ENCODE assay signal across 27 cellular contexts in genomic region chr15:63066302-63066701, GRCh38. TPM values are rescaled to one million over a fixed set of nuclear protein-coding genes. Genes with fewer than 3 reads are reported as not detected.
DNase-seq lines count a peak whose midpoint lies in the region; ATAC-seq, FAIRE-seq and TF ChIP-seq lines count a peak whose summit lies in the region.
"Had no signal": no experiment of that assay in that cellular context is flagged by ENCODE, and none has a peak within 500 bp of the region (broad histone marks: within the 10 kb centered on the region; RNA-seq: fewer than 3 reads in every experiment).

No MANE protein-coding gene starts in this region.

- CTCF ChIA-PET in A549 (lab: Yijun Ruan, JAX): interaction anchor here (1.2 to 50.6 kb wide), 3 partner anchors 6 to 284 kb away, joined by 3 to 1136 read pairs (median 1136); partner anchors contain the start of gene TPM1
- CTCF ChIA-PET in RWPE1 (lab: Yijun Ruan, JAX): no interaction called here

- DNase-seq in A549 (ENCODE audit: low read depth in 1 of 2, low spot score in 1 of 2) (no peak), endothelial cell (ENCODE audit: low spot score) (no peak), osteoblast (ENCODE audit: insufficient read length, low spot score, missing footprints) (no peak), A172 (ENCODE audit: low spot score) (no peak), RWPE1 (ENCODE audit: low spot score) (no peak)
- no peak for DNase-seq in T-helper 2 cell treated with Interferon-gamma antibody and Interleukin-4, amounts not matched to agents 5 μg/mL and 100 μg/mL, for 36 hours (ENCODE audit: low spot score)
- DNase-seq: activated CD4-positive, alpha-beta memory T cell treated with anti-CD3 and anti-CD28 coated beads for 36 hours; activated CD4-positive, CD25-positive, alpha-beta regulatory T cell; activated naive CD8-positive, alpha-beta T cell treated with anti-CD3 and anti-CD28 coated beads, Interleukin-2, amount 10 ng/mL, durations not matched to agents 7 days and 5 days; body of pancreas; colonic mucosa; COR-L47; EL; HCEC 1CT; heart left ventricle; MM.1S; mucosa of descending colon; NCI-H1436; NCI-H510A; stimulated activated CD4-positive, alpha-beta T cell treated with anti-CD3 and anti-CD28 coated beads, Interleukin-4, amount 100 ng/mL, for 1 hour; stimulated activated naive CD4-positive, alpha-beta T cell; T1000 had no signal

- FAIRE-seq in A549 (lab: Jason Lieb, UNC): peak; percentile 98
- FAIRE-seq: endometrium had no signal

- peaks cover 68% of the 10 kb centered on the region for H4K20me1 ChIP-seq in osteoblast (ENCODE audit: insufficient read depth, low read length)
- H4K20me1 ChIP-seq: BLaER1 had no signal

- ATAC-seq in A549 (no peak), SK-N-SH treated with all-trans-retinoic acid at 6 μM for 48 hours (no peak), GM19397 (IDR thresholded peaks at IDR 0.05; ENCODE audit: unreplicated experiment) (no peak)
- ATAC-seq: body of pancreas, heart left ventricle, mucosa of descending colon had no signal

- H3K4me1 Mint-ChIP-seq in endothelial cell (ENCODE audit: unreplicated experiment): peaks cover 11% of the 10 kb centered on the region
- H3K4me1 Mint-ChIP-seq in T-helper 2 cell treated with Interferon-gamma antibody and Interleukin-4, amounts not matched to agents 5 μg/mL and 100 μg/mL, for 36 hours (ENCODE audit: low read depth): peaks cover 3% of the 10 kb centered on the region

- TF ChIP-seq CTCF in A549 (IDR thresholded peaks at IDR 0.05): no peak
- TF ChIP-seq CTCF in endothelial cell (IDR thresholded peaks at IDR 0.05; ENCODE audit: unreplicated experiment): no peak
- TF ChIP-seq CTCF in osteoblast (IDR thresholded peaks at IDR 0.05; ENCODE audit: extremely low read depth, low read depth, low read length): no peak
- TF ChIP-seq CTCF in RWPE1 (conservative IDR thresholded peaks at IDR 0.05; ENCODE audit: low read depth): no peak

- H3K4me3 ChIP-seq in A549 (no peak overlapping the region), osteoblast (ENCODE audit: insufficient read depth, low read length) (no peak overlapping the region)
- H3K4me3 ChIP-seq: BLaER1, body of pancreas, colonic mucosa, heart left ventricle, mucosa of descending colon, tibial nerve had no signal

- H2AFZ ChIP-seq in osteoblast (ENCODE audit: low read length): no peak overlapping the region

- 77% methylated on average over 3 of the region's 3 CpGs for WGBS in A549 (ENCODE audit: missing lambda C conversion rate)

- no peaks in the 10 kb centered on the region for H3K27me3 ChIP-seq in osteoblast (ENCODE audit: insufficient read depth, low read length)
- H3K27me3 ChIP-seq: BLaER1, body of pancreas, colonic mucosa, heart left ventricle, tibial nerve had no signal

- H3K4me3 Mint-ChIP-seq in endothelial cell (ENCODE audit: unreplicated experiment): no peak overlapping the region
- H3K4me3 Mint-ChIP-seq in T-helper 2 cell treated with Interferon-gamma antibody and Interleukin-4, amounts not matched to agents 5 μg/mL and 100 μg/mL, for 36 hours: no peak overlapping the region
- H3K4me3 Mint-ChIP-seq: activated CD4-positive, alpha-beta memory T cell treated with anti-CD3 and anti-CD28 coated beads for 36 hours; activated naive CD8-positive, alpha-beta T cell treated with anti-CD3 and anti-CD28 coated beads, Interleukin-2, amount 10 ng/mL, durations not matched to agents 7 days and 5 days had no signal

- H3K27ac Mint-ChIP-seq in endothelial cell (ENCODE audit: unreplicated experiment): peak overlapping the region; percentile 64
- no peak overlapping the region for H3K27ac Mint-ChIP-seq in T-helper 2 cell treated with Interferon-gamma antibody and Interleukin-4, amounts not matched to agents 5 μg/mL and 100 μg/mL, for 36 hours
- H3K27ac Mint-ChIP-seq: activated CD4-positive, alpha-beta memory T cell treated with anti-CD3 and anti-CD28 coated beads for 36 hours; activated naive CD8-positive, alpha-beta T cell treated with anti-CD3 and anti-CD28 coated beads, Interleukin-2, amount 10 ng/mL, durations not matched to agents 7 days and 5 days had no signal

- peaks cover 2% of the 10 kb centered on the region for H3K27me3 Mint-ChIP-seq in endothelial cell (ENCODE audit: unreplicated experiment)
- H3K27me3 Mint-ChIP-seq in T-helper 2 cell treated with Interferon-gamma antibody and Interleukin-4, amounts not matched to agents 5 μg/mL and 100 μg/mL, for 36 hours (ENCODE audit: low read depth): peaks cover 4% of the 10 kb centered on the region
- H3K27me3 Mint-ChIP-seq: activated CD4-positive, alpha-beta memory T cell treated with anti-CD3 and anti-CD28 coated beads for 36 hours; activated naive CD8-positive, alpha-beta T cell treated with anti-CD3 and anti-CD28 coated beads, Interleukin-2, amount 10 ng/mL, durations not matched to agents 7 days and 5 days had no signal

- TF ChIP-seq EP300 in A549 (IDR thresholded peaks at IDR 0.05): no peak

- peaks cover 27% of the 10 kb centered on the region for H3K79me2 ChIP-seq in osteoblast (ENCODE audit: insufficient read depth, low read length)

- TF ChIP-seq RAD21 in A549 (conservative IDR thresholded peaks at IDR 0.05 in 1 of 2, IDR thresholded peaks at IDR 0.05 in 1 of 2): no peak

- no peak for TF ChIP-seq POLR2A in A549 (IDR thresholded peaks at IDR 0.05; ENCODE audit: low read length)

- POLR2A ChIA-PET in A549 (lab: Yijun Ruan, JAX) (interaction anchor here (0.6 to 1.8 kb wide), 2 partner anchors 18 to 122 kb away, joined by 4 to 6 read pairs; no protein-coding TSS in a partner anchor), RWPE1 (lab: Yijun Ruan, JAX; ENCODE audit: low non-redundant PET) (no interaction called here)

- H3K27ac ChIP-seq in A549 (peak overlapping the region in 1 of 2 experiments; percentile 44; a peak in 2 of 6 replicates), osteoblast (ENCODE audit: low read depth, low read length) (peak overlapping the region; percentile 66), RWPE1 (no peak overlapping the region)
- H3K27ac ChIP-seq: BLaER1, colonic mucosa, tibial nerve had no signal

- peaks cover 97% of the 10 kb centered on the region for H3K36me3 ChIP-seq in osteoblast (ENCODE audit: insufficient read depth, low read length)

- H3K9me3 Mint-ChIP-seq in endothelial cell (ENCODE audit: unreplicated experiment): no peaks in the 10 kb centered on the region
- H3K9me3 Mint-ChIP-seq in T-helper 2 cell treated with Interferon-gamma antibody and Interleukin-4, amounts not matched to agents 5 μg/mL and 100 μg/mL, for 36 hours: no peaks in the 10 kb centered on the region
- H3K9me3 Mint-ChIP-seq: activated CD4-positive, alpha-beta memory T cell treated with anti-CD3 and anti-CD28 coated beads for 36 hours; activated naive CD8-positive, alpha-beta T cell treated with anti-CD3 and anti-CD28 coated beads, Interleukin-2, amount 10 ng/mL, durations not matched to agents 7 days and 5 days had no signal

- H3K4me2 ChIP-seq in A549 (no peak overlapping the region), osteoblast (ENCODE audit: insufficient read depth, low read length) (no peak overlapping the region)
- H3K4me2 ChIP-seq: BLaER1 had no signal

- peaks cover 86% of the 10 kb centered on the region for H3K4me1 ChIP-seq in A549
- peaks cover 40% of the 10 kb centered on the region for H3K4me1 ChIP-seq in osteoblast (ENCODE audit: insufficient read depth, low read length)
- H3K4me1 ChIP-seq: body of pancreas, colonic mucosa, tibial nerve had no signal

- no peaks in the 10 kb centered on the region for H3K9me3 ChIP-seq in A549
- H3K9me3 ChIP-seq in osteoblast (ENCODE audit: low read depth, low read length): no peaks in the 10 kb centered on the region
- H3K9me3 ChIP-seq: BLaER1, body of pancreas, colonic mucosa, heart left ventricle, mucosa of descending colon, tibial nerve had no signal

- H3K36me3 Mint-ChIP-seq in endothelial cell (ENCODE audit: low read depth, unreplicated experiment): peaks cover 36% of the 10 kb centered on the region
- no peaks in the 10 kb centered on the region for H3K36me3 Mint-ChIP-seq in T-helper 2 cell treated with Interferon-gamma antibody and Interleukin-4, amounts not matched to agents 5 μg/mL and 100 μg/mL, for 36 hours (ENCODE audit: low read depth)

TF ChIP-seq in A549, 52 proteins besides CTCF, POLR2A, EP300 and RAD21 (continues in another document):
- TF ChIP-seq RARB (CRISPR knock-in tag; IDR thresholded peaks at IDR 0.05) (0 out of 2 replicates have a peak, but pooled peaks have one; percentile 34), HEYL (CRISPR knock-in tag; IDR thresholded peaks at IDR 0.05) (no peak), FOSL2 (IDR thresholded peaks at IDR 0.05) (no peak), FOSL2 (CRISPR knock-in tag; IDR thresholded peaks at IDR 0.05) (no peak; the same call in 1 of the 2 replicates), FOSB (CRISPR knock-in tag; IDR thresholded peaks at IDR 0.05) (0 out of 2 replicates have a peak, but pooled peaks have one; percentile 54), MAZ (IDR thresholded peaks at IDR 0.05; ENCODE audit: borderline replicate concordance, low read depth, low read length) (no peak)

TF ChIP-seq in SK-N-SH treated with all-trans-retinoic acid at 6 μM for 48 hours, 23 proteins besides CTCF, POLR2A, EP300 and RAD21 (continues in another document):
- 0 out of 2 replicates have a peak, but pooled peaks have one; percentile 58 for TF ChIP-seq GLIS3 (CRISPR knock-in tag; IDR thresholded peaks at IDR 0.05)

RNA-seq across cellular contexts. Expression of gene TPM1, which starts 23.8 kb away (rescaled TPM):
- polyA plus RNA-seq in A549 (2011; rRNA removed) (777 and 894 TPM in 2 replicates), A549 (2017; fragmentation: RNase III; extraction: RNeasy Plus Mini Kit Qiagen cat#74134 plus additional on column Dnase treatment) (954 to 1,229 TPM (median 1,043 TPM) in 3 replicates)
- polyA plus RNA-seq in A549 (2012; cell fraction: cytosol; rRNA removed): 824 and 915 TPM in 2 replicates
- polyA plus RNA-seq in A549 (2012; cell fraction: nucleus; rRNA removed): 678 and 876 TPM in 2 replicates
- 537 and 670 TPM in 2 replicates for polyA minus RNA-seq in A549 (2011; rRNA and poly(A)+ RNA removed)
- total RNA-seq in endothelial cell (ENCODE audit: unreplicated experiment) (106 TPM), osteoblast (1,563 and 1,708 TPM in 2 replicates)
- 666 and 678 TPM in 2 replicates for total RNA-seq in A172 (2014; rRNA removed; shearing (Covaris generic))

RNA-seq across cellular contexts. Expression of gene LACTB, which starts 55.4 kb away (rescaled TPM):
- polyA plus RNA-seq in A549 (2011; rRNA removed) (31.0 and 59.6 TPM in 2 replicates), A549 (2017; fragmentation: RNase III; extraction: RNeasy Plus Mini Kit Qiagen cat#74134 plus additional on column Dnase treatment) (56.5 to 69.8 TPM (median 56.7 TPM) in 3 replicates)
- 27.8 and 29.8 TPM in 2 replicates for polyA plus RNA-seq in A549 (2012; cell fraction: cytosol; rRNA removed)
- 16.7 and 18.5 TPM in 2 replicates for polyA plus RNA-seq in A549 (2012; cell fraction: nucleus; rRNA removed)
- polyA minus RNA-seq in A549 (2011; rRNA and poly(A)+ RNA removed): 8.8 and 9.4 TPM in 2 replicates
- total RNA-seq in endothelial cell (ENCODE audit: unreplicated experiment) (10.1 TPM), osteoblast (51.6 and 52.8 TPM in 2 replicates)
- total RNA-seq in A172 (2014; rRNA removed; shearing (Covaris generic)): 20.4 and 26.5 TPM in 2 replicates

Comparison
In these comparisons a context has a peak if more than half of its experiments do, and no peak if none do; other contexts are left out.
1. Of the 1 proteins assayed by ChIP-seq in both A549 and SK-N-SH treated with all-trans-retinoic acid at 6 μM for 48 hours: peak only in A549: none; only in SK-N-SH treated with all-trans-retinoic acid at 6 μM for 48 hours: none; in both: RARB; in neither: 0.